In the genomic region with DNA sequence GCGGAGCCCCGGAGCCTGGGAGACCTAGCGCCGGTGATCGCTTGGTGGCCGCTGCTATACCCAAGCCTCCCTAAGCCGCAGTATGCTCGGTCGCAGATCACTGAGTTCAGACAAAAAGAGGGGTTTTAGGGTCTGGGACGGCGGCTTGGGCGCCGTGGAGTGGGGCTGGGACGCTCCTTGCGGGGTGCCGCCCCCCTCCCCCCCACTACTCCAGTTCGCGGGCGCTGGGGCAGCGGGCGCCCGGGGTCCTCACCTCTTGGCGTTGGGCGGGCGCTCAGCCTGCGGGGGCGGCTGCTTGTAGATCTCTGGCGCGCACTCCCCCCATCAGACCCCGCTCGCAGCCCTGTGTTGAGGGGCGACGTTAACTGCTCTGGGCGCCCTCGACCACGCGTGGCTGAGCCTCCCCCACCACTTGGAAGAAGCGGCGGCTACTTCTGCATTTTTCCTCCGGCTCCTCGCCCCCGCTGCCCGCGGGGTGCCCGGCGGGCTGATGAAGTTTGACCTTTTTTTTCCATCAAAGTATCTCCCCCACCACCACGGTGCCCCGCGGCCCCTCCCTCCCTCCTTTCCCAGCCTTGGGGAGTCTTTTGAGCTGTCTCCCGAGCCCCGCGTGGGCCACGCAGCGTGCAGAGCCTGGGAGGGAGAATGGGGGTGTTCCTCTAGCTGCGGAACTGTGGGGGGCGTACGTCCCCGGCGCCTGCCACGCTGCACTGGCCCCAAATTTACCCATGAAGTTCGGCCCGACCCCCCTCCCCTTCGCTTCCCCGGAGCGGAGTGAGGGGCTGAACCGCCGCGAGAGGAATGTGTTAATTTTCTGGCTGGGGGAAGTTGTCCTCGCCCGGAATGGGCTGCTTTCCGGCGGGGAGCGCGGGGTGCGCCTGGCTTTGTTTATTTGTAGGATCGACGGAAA, we compare ENCODE assay signal across 8 cellular contexts. TPM values are rescaled to one million over a fixed set of nuclear protein-coding genes. Genes with fewer than 3 reads are reported as not detected.
DNase-seq lines count a peak whose midpoint lies in the region; ATAC-seq and TF ChIP-seq lines count a peak whose summit lies in the region.

No MANE protein-coding gene starts in this region.

- intact Hi-C loops in IMR-90 (cut with micrococcal nuclease), result no loop called here

- peaks cover 48% of the 10 kb centered on the region for H3K4me1 ChIP-seq in CD8-positive, alpha-beta memory T cell (ENCODE audit: insufficient read depth, low read length)
- H3K4me1 ChIP-seq in IMR-90 (ENCODE audit: control insufficient read depth, insufficient read depth, low read length), result peaks cover 25% of the 10 kb centered on the region
- peaks cover 52% of the 10 kb centered on the region for H3K4me1 ChIP-seq in hepatocyte (ENCODE audit: insufficient read depth)

- BruUV-seq in IMR-90 (replicated peaks; lab: Mats Ljungman, UMichigan), result no TSS peak

- no peak overlapping the region for H4K5ac ChIP-seq in IMR-90 (ENCODE audit: low read depth, low read length)

- ATAC-seq in IMR-90 (ENCODE audit: low read depth) (peak; percentile 3; the same call in 1 of the 2 replicates), HG03280 (IDR thresholded peaks at IDR 0.05; ENCODE audit: unreplicated experiment) (no peak), GM18868 (IDR thresholded peaks at IDR 0.05; ENCODE audit: unreplicated experiment) (no peak)

- H2BK5ac ChIP-seq in IMR-90 (ENCODE audit: low read depth, low read length, poor library complexity, severe bottlenecking), result peak overlapping the region; percentile 27

- peak overlapping the region; percentile 23; the same call in 1 of the 2 replicates for H3K14ac ChIP-seq in IMR-90 (replicated peaks; ENCODE audit: low read depth, low read length)

- H2BK20ac ChIP-seq in IMR-90 (ENCODE audit: low read depth, low read length), result no peak overlapping the region

- peak overlapping the region; percentile 55 to 95 (median 86) for H3K27ac Mint-ChIP-seq in CD8-positive, alpha-beta memory T cell
- H3K27ac Mint-ChIP-seq in activated naive CD4-positive, alpha-beta T cell treated with anti-CD3 and anti-CD28 coated beads, Interleukin-2, amount 50 U/mL, for 24 hours, result no peak overlapping the region

- H2BK15ac ChIP-seq in IMR-90 (ENCODE audit: low read depth, low read length), result no peak overlapping the region

- H3K79me1 ChIP-seq in IMR-90 (ENCODE audit: low read depth in 1 of 2, low read length in 2 of 2), result peaks cover 18 to 47% of the 10 kb centered on the region in 2 experiments; a peak in 3 of 4 replicates

- H4K91ac ChIP-seq in IMR-90 (ENCODE audit: insufficient read depth, low read depth, low read length), result peak overlapping the region; percentile 51

- H3K18ac ChIP-seq in IMR-90 (ENCODE audit: low read depth, low read length), result no peak overlapping the region; the same call in 1 of the 2 replicates

- peaks cover 21% of the 10 kb centered on the region for H3K9me1 ChIP-seq in IMR-90 (ENCODE audit: insufficient read depth, low read length)

- no peaks in the 10 kb centered on the region for H3K9me3 ChIP-seq in CD8-positive, alpha-beta memory T cell (ENCODE audit: low read length)
- H3K9me3 ChIP-seq in IMR-90 (ENCODE audit: control insufficient read depth, insufficient read depth, low read length), result no peaks in the 10 kb centered on the region
- H3K9me3 ChIP-seq in hepatocyte (ENCODE audit: low read depth), result no peaks in the 10 kb centered on the region

- no peak for DNase-seq in CD8-positive, alpha-beta memory T cell
- DNase-seq in IMR-90 (no peak), hepatocyte (ENCODE audit: low spot score) (peak; percentile 63), skeletal muscle cell (ENCODE audit: low read depth) (no peak), NCI-H1092 treated with DMSO at 0.1 percent for 48 hours (lab: John Stamatoyannopoulos, UW) (no peak)

- peaks cover 39% of the 10 kb centered on the region for H3K27me3 ChIP-seq in CD8-positive, alpha-beta memory T cell (ENCODE audit: insufficient read depth, low read length, poor library complexity, severe bottlenecking)
- H3K27me3 ChIP-seq in IMR-90 (ENCODE audit: control insufficient read depth, insufficient read depth, low read length) (peaks cover 4% of the 10 kb centered on the region; the same call in 1 of the 2 replicates), hepatocyte (no peaks in the 10 kb centered on the region)

- TF ChIP-seq CTCF in IMR-90 (conservative IDR thresholded peaks at IDR 0.05; ENCODE audit: low read depth, low read length) (0 out of 2 replicates have a peak, but pooled peaks have one; percentile 2), hepatocyte (IDR thresholded peaks at IDR 0.05; ENCODE audit: poor library complexity) (no peak)

- H3K4ac ChIP-seq in IMR-90 (ENCODE audit: low read depth, low read length), result peak overlapping the region; percentile 79

- H3K23ac ChIP-seq in IMR-90 (ENCODE audit: low read depth, low read length), result peak overlapping the region; percentile 73; the same call in 1 of the 2 replicates

- CTCF ChIA-PET in CD8-positive, alpha-beta memory T cell (lab: Charles Lee), result interaction anchor here (1.7 to 5.2 kb wide), 4 partner anchors 12 to 116 kb away, joined by 6 to 58 read pairs (median 14); no protein-coding TSS in a partner anchor
- CTCF ChIA-PET in IMR-90 (lab: Yijun Ruan, JAX), result interaction anchor here (1.0 to 3.0 kb wide), 3 partner anchors 13 to 116 kb away, joined by 4 to 11 read pairs (median 6); no protein-coding TSS in a partner anchor

- H3K27ac ChIP-seq in CD8-positive, alpha-beta memory T cell (ENCODE audit: low read depth, low read length), result peak overlapping the region; percentile 81
- H3K27ac ChIP-seq in IMR-90 (ENCODE audit: insufficient read depth, low read length), result peak overlapping the region; percentile 77
- H3K27ac ChIP-seq in hepatocyte, result peak overlapping the region; percentile 93

- 0% methylated on average over 1 of the region's 77 CpGs; no CpG with 5 or more reads in 1 of the 2 experiments for WGBS in IMR-90 (ENCODE audit: extremely low coverage in 2 of 2, insufficient read length in 1 of 2), 2 experiments
- 1% methylated on average over 64 of the region's 77 CpGs for WGBS in hepatocyte (ENCODE audit: low lambda C conversion rate, missing lambda C conversion rate)

- in situ Hi-C loops in IMR-90 (cut with MboI; ENCODE audit: low sequenced_read_pairs), result loop anchor here (25.0 kb wide), 1 partner anchor 463 kb away; a partner anchor contains a TSS

- peak overlapping the region; percentile 96 for H2AK9ac ChIP-seq in IMR-90 (replicated peaks; ENCODE audit: low read depth, low read length, poor library complexity)

- H3K27me3 Mint-ChIP-seq in CD8-positive, alpha-beta memory T cell, result peaks cover 11 to 26% of the 10 kb centered on the region in 2 donors
- peaks cover 29% of the 10 kb centered on the region for H3K27me3 Mint-ChIP-seq in activated naive CD4-positive, alpha-beta T cell treated with anti-CD3 and anti-CD28 coated beads, Interleukin-2, amount 50 U/mL, for 24 hours

- peak overlapping the region in 1 of 2 experiments; percentile 42; a peak in 2 of 4 replicates for H4K8ac ChIP-seq in IMR-90 (ENCODE audit: low read depth in 2 of 2, low read length in 2 of 2)

- peak overlapping the region; percentile 85 for H2AFZ ChIP-seq in IMR-90 (replicated peaks; ENCODE audit: low read length, poor library complexity)
- peak overlapping the region; percentile 55 for H2AFZ ChIP-seq in hepatocyte

- no peak overlapping the region for H2AK5ac ChIP-seq in IMR-90 (ENCODE audit: low read depth, low read length)

- H3K79me2 ChIP-seq in hepatocyte, result peaks cover 54% of the 10 kb centered on the region

- H3K36me3 Mint-ChIP-seq in CD8-positive, alpha-beta memory T cell, result peaks cover 0 to 3% (median 0%) of the 10 kb centered on the region in 3 donors
- H3K36me3 Mint-ChIP-seq in activated naive CD4-positive, alpha-beta T cell treated with anti-CD3 and anti-CD28 coated beads, Interleukin-2, amount 50 U/mL, for 24 hours, result no peaks in the 10 kb centered on the region

- H3K4me1 Mint-ChIP-seq in CD8-positive, alpha-beta memory T cell, result peaks cover 49 to 73% (median 56%) of the 10 kb centered on the region in 3 donors
- H3K4me1 Mint-ChIP-seq in activated naive CD4-positive, alpha-beta T cell treated with anti-CD3 and anti-CD28 coated beads, Interleukin-2, amount 50 U/mL, for 24 hours, result peaks cover 37% of the 10 kb centered on the region

- peak overlapping the region; percentile 89 for H3K4me2 ChIP-seq in IMR-90 (ENCODE audit: low read depth, low read length)
- H3K4me2 ChIP-seq in hepatocyte, result peak overlapping the region; percentile 94

- no peak overlapping the region for H2BK120ac ChIP-seq in IMR-90 (ENCODE audit: low read depth, low read length)

- dilution Hi-C loops in IMR-90 (cut with HindIII; ENCODE audit: low sequenced_read_pairs, unreplicated experiment), result loop anchor here (25.0 kb wide), 1 partner anchor 113 kb away; no protein-coding TSS in a partner anchor

- H3K56ac ChIP-seq in IMR-90 (ENCODE audit: extremely low read depth, insufficient read depth, low read length), result peak overlapping the region; percentile 9; the same call in 1 of the 2 replicates

- no peaks in the 10 kb centered on the region for H3K36me3 ChIP-seq in CD8-positive, alpha-beta memory T cell (ENCODE audit: insufficient read depth, low read length)
- H3K36me3 ChIP-seq in IMR-90 (ENCODE audit: control insufficient read depth, insufficient read depth, low read length) (no peaks in the 10 kb centered on the region), hepatocyte (replicated peaks; ENCODE audit: insufficient read depth, low read depth) (no peaks in the 10 kb centered on the region)

- H4K20me1 ChIP-seq in IMR-90 (ENCODE audit: insufficient read depth, low read length) (peaks cover 16% of the 10 kb centered on the region), hepatocyte (ENCODE audit: insufficient read depth, poor library complexity, severe bottlenecking) (peaks cover 20% of the 10 kb centered on the region)

- no peak for TF ChIP-seq RAD21 in IMR-90 (IDR thresholded peaks at IDR 0.05; ENCODE audit: low read length)

- TF ChIP-seq POLR2A in IMR-90 (IDR thresholded peaks at IDR 0.05; ENCODE audit: low read depth, low read length), result 0 out of 2 replicates have a peak, but pooled peaks have one; percentile 14

- POLR2A ChIA-PET in CD8-positive, alpha-beta memory T cell (lab: Charles Lee), result interaction anchor here (1.3 to 2.8 kb wide), 2 partner anchors 12 to 13 kb away, joined by 5 to 57 read pairs; no protein-coding TSS in a partner anchor
- POLR2A ChIA-PET in IMR-90 (lab: Charles Lee; ENCODE audit: unreplicated experiment), result interaction anchor here (0.7 to 1.4 kb wide), 2 partner anchors 12 to 126 kb away, joined by 3 to 9 read pairs; no protein-coding TSS in a partner anchor

- H3K9ac ChIP-seq in IMR-90 (ENCODE audit: low read depth, low read length), result peak overlapping the region; percentile 77

- H3K4me3 ChIP-seq in CD8-positive, alpha-beta memory T cell (ENCODE audit: low read length), result peak overlapping the region; percentile 44
- peak overlapping the region; percentile 90 for H3K4me3 ChIP-seq in IMR-90 (ENCODE audit: insufficient read depth, low read depth, low read length)
- peak overlapping the region; percentile 97 for H3K4me3 ChIP-seq in hepatocyte
- H3K4me3 ChIP-seq in skeletal muscle cell (ENCODE audit: low read depth, low read length), result peak overlapping the region; percentile 90

- no peaks in the 10 kb centered on the region for H3K9me3 Mint-ChIP-seq in CD8-positive, alpha-beta memory T cell
- H3K9me3 Mint-ChIP-seq in activated naive CD4-positive, alpha-beta T cell treated with anti-CD3 and anti-CD28 coated beads, Interleukin-2, amount 50 U/mL, for 24 hours, result no peaks in the 10 kb centered on the region

- peak overlapping the region; percentile 88 to 99 (median 94) for H3K4me3 Mint-ChIP-seq in CD8-positive, alpha-beta memory T cell
- peak overlapping the region; percentile 92 for H3K4me3 Mint-ChIP-seq in activated naive CD4-positive, alpha-beta T cell treated with anti-CD3 and anti-CD28 coated beads, Interleukin-2, amount 50 U/mL, for 24 hours

- H3K9me2 ChIP-seq in hepatocyte (replicated peaks; ENCODE audit: insufficient read depth), result no peaks in the 10 kb centered on the region

RNA-seq across cellular contexts. Expression of a gene that starts 1.2 kb away (rescaled TPM):
- 1 to 10 TPM; 2.1 to 3.1 TPM for total RNA-seq in CD8-positive, alpha-beta memory T cell
- polyA plus RNA-seq in CD8-positive, alpha-beta memory T cell, result 67.0 TPM
- total RNA-seq in IMR-90 (2012; rRNA removed) (24.9 and 30.8 TPM in 2 replicates), hepatocyte (90.9 and 110 TPM in 2 replicates)
- polyA plus RNA-seq in IMR-90 (2012; rRNA removed) (35.7 and 38.8 TPM in 2 replicates), hepatocyte (98.7 and 106 TPM in 2 replicates)
- 34.7 and 72.2 TPM in 2 replicates for polyA plus RNA-seq in IMR-90 (2012; cell fraction: cytosol; rRNA removed)
- polyA plus RNA-seq in IMR-90 (2012; cell fraction: nucleus; rRNA removed; ENCODE audit: low replicate concordance), result 24.5 and 60.8 TPM in 2 replicates

Comparison
In these comparisons a context has a peak if more than half of its experiments do, and no peak if none do; other contexts are left out.
1. H3K4me3 ChIP-seq: peak in every context shown above with its lines; median percentile 97 in hepatocyte; 90 in IMR-90; 90 in skeletal muscle cell; 44 in CD8-positive, alpha-beta memory T cell.